Comparison of ENCODE assay signal across 9 cellular contexts in the genomic region with DNA sequence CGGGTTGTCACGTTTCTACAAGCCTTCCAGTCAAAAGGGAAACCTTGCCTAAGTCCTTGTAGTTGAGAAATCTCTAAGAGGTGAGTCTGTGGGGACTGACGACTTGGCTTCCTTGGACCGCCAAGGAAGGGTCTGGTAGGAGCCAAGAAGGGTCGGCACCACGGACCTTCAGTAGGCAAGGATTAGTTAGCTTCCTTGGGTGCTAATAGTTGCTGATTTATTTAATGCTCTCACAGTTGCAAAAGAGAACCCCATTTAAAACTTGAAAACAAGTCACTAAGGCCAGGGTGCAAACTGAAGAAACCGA. TPM values are rescaled to one million over a fixed set of nuclear protein-coding genes. Genes with fewer than 3 reads are reported as not detected.
DNase-seq lines count a peak whose midpoint lies in the region; ATAC-seq and TF ChIP-seq lines count a peak whose summit lies in the region.
"Had no signal": no experiment of that assay in that cellular context is flagged by ENCODE, and none has a peak within 500 bp of the region (broad histone marks: within the 10 kb centered on the region; RNA-seq: fewer than 3 reads in every experiment).

No MANE protein-coding gene starts in this region.

- H3K4me2 ChIP-seq in MM.1S (ENCODE audit: low read depth, low read length): peak overlapping the region; percentile 91

- H3K27me3 Mint-ChIP-seq in CD4-positive, CD25-positive, alpha-beta regulatory T cell: no peaks in the 10 kb centered on the region
- peaks cover 3% of the 10 kb centered on the region for H3K27me3 Mint-ChIP-seq in endothelial cell (ENCODE audit: unreplicated experiment)

- peaks cover 5% of the 10 kb centered on the region for H3K36me3 ChIP-seq in CD4-positive, CD25-positive, alpha-beta regulatory T cell (ENCODE audit: control insufficient read depth, insufficient read depth, low read length)
- H3K36me3 ChIP-seq in MM.1S (replicated peaks; ENCODE audit: insufficient read depth, low read length): no peaks in the 10 kb centered on the region
- no peaks in the 10 kb centered on the region for H3K36me3 ChIP-seq in prostate gland

- H3K27ac ChIP-seq in CD4-positive, CD25-positive, alpha-beta regulatory T cell (ENCODE audit: insufficient read depth, low read length, poor library complexity, severe bottlenecking): peak overlapping the region; percentile 96
- peak overlapping the region; percentile 95 for H3K27ac ChIP-seq in MM.1S (ENCODE audit: low read length)
- peak overlapping the region; percentile 80 to 91 for H3K27ac ChIP-seq in prostate gland

- H3K79me2 ChIP-seq in MM.1S (ENCODE audit: low read length): peaks cover 17% of the 10 kb centered on the region

- H3K9me3 Mint-ChIP-seq in CD4-positive, CD25-positive, alpha-beta regulatory T cell: no peaks in the 10 kb centered on the region
- no peaks in the 10 kb centered on the region for H3K9me3 Mint-ChIP-seq in endothelial cell (ENCODE audit: unreplicated experiment)

- H3K36me3 Mint-ChIP-seq in CD4-positive, CD25-positive, alpha-beta regulatory T cell: peaks cover 18% of the 10 kb centered on the region
- peaks cover 10% of the 10 kb centered on the region for H3K36me3 Mint-ChIP-seq in endothelial cell (ENCODE audit: low read depth, unreplicated experiment)

- H3K9me3 ChIP-seq in CD4-positive, CD25-positive, alpha-beta regulatory T cell (ENCODE audit: control insufficient read depth in 2 of 2, low read length in 2 of 2): no peaks in the 10 kb centered on the region
- H3K9me3 ChIP-seq in MM.1S (replicated peaks; ENCODE audit: insufficient read depth, low read length) (no peaks in the 10 kb centered on the region), prostate gland (no peaks in the 10 kb centered on the region)

- H4K20me1 ChIP-seq in MM.1S (ENCODE audit: insufficient read depth, low read length): no peaks in the 10 kb centered on the region

- peak overlapping the region; percentile 89 for H2AFZ ChIP-seq in MM.1S (ENCODE audit: low read length)

- peak overlapping the region; percentile 92 for H3K9ac ChIP-seq in MM.1S (ENCODE audit: low read length)

- intact Hi-C loops in prostate gland (cut with DNase I): no loop called here

- ATAC-seq in CD4-positive, CD25-positive, alpha-beta regulatory T cell (ENCODE audit: low read depth in 2 of 2): peak in 1 of 2 donors; percentile 8
- ATAC-seq in GM21515 (IDR thresholded peaks at IDR 0.05; ENCODE audit: unreplicated experiment): peak; percentile 31

- TF ChIP-seq CTCF in MM.1S (IDR thresholded peaks at IDR 0.05; ENCODE audit: low read length) (no peak), endothelial cell (IDR thresholded peaks at IDR 0.05; ENCODE audit: unreplicated experiment) (no peak), prostate gland (IDR thresholded peaks at IDR 0.05) (no peak)

- H3K27me3 ChIP-seq in CD4-positive, CD25-positive, alpha-beta regulatory T cell (ENCODE audit: control insufficient read depth, insufficient read depth, low read length): no peaks in the 10 kb centered on the region
- H3K27me3 ChIP-seq in MM.1S (replicated peaks; ENCODE audit: insufficient read depth, low read length) (no peaks in the 10 kb centered on the region), prostate gland (replicated peaks; ENCODE audit: insufficient read depth) (no peaks in the 10 kb centered on the region)

- peaks cover 26 to 47% (median 38%) of the 10 kb centered on the region in 4 donors for H3K4me1 Mint-ChIP-seq in CD4-positive, CD25-positive, alpha-beta regulatory T cell
- peaks cover 32% of the 10 kb centered on the region for H3K4me1 Mint-ChIP-seq in endothelial cell (ENCODE audit: unreplicated experiment)

- peaks cover 21% of the 10 kb centered on the region; the same call in 1 of the 2 replicates for H3F3A ChIP-seq in MM.1S (ENCODE audit: insufficient read depth, low read length)

- WGBS in prostate gland: 4% methylated on average over 7 of the region's 7 CpGs

- H3K9me2 ChIP-seq in MM.1S (replicated peaks; ENCODE audit: insufficient read depth, low read length): no peaks in the 10 kb centered on the region

- H3K4me3 ChIP-seq in CD4-positive, CD25-positive, alpha-beta regulatory T cell (ENCODE audit: low read depth, low read length): peak overlapping the region; percentile 99
- H3K4me3 ChIP-seq in MM.1S (ENCODE audit: low read length): peak overlapping the region; percentile 88
- H3K4me3 ChIP-seq in prostate gland: peak overlapping the region; percentile 42 to 88

- H3K4me3 Mint-ChIP-seq in CD4-positive, CD25-positive, alpha-beta regulatory T cell: peak overlapping the region; percentile 96 to 99 (median 98)
- peak overlapping the region; percentile 92 for H3K4me3 Mint-ChIP-seq in endothelial cell (ENCODE audit: unreplicated experiment)

- no peak for DNase-seq in CD4-positive, CD25-positive, alpha-beta regulatory T cell
- DNase-seq in MM.1S (no peak), endothelial cell (ENCODE audit: low spot score) (no peak), prostate gland (ENCODE audit: low spot score) (no peak), NCI-H187 treated with DMSO at 0.1 percent for 48 hours (lab: John Stamatoyannopoulos, UW) (no peak), NOMO-1 treated with DMSO at 0.1 percent for 48 hours (lab: John Stamatoyannopoulos, UW; ENCODE audit: unreplicated experiment) (no peak), Ammon's horn (ENCODE audit: low spot score) (no peak)

- H3K27ac Mint-ChIP-seq in CD4-positive, CD25-positive, alpha-beta regulatory T cell: peak overlapping the region; percentile 98 to 99 (median 99)
- peak overlapping the region; percentile 84 for H3K27ac Mint-ChIP-seq in endothelial cell (ENCODE audit: unreplicated experiment)

- TF ChIP-seq POLR2A in prostate gland (IDR thresholded peaks at IDR 0.05): no peak

- H3K4me1 ChIP-seq in CD4-positive, CD25-positive, alpha-beta regulatory T cell (ENCODE audit: control insufficient read depth, insufficient read depth, low read length, poor library complexity, severe bottlenecking): peaks cover 25% of the 10 kb centered on the region
- H3K4me1 ChIP-seq in MM.1S (ENCODE audit: low read length) (peaks cover 9% of the 10 kb centered on the region), prostate gland (replicated peaks) (peaks cover 10% of the 10 kb centered on the region)

RNA-seq across cellular contexts. Expression of a gene that starts 0.4 kb away (rescaled TPM):
- 9.9 TPM for total RNA-seq in CD4-positive, CD25-positive, alpha-beta regulatory T cell
- polyA plus RNA-seq in CD4-positive, CD25-positive, alpha-beta regulatory T cell: 1 to 10 TPM; 2.9 to 7.9 (median 3.5) TPM
- total RNA-seq in endothelial cell (ENCODE audit: unreplicated experiment) (9.6 TPM), prostate gland (1 to 10 TPM; 6.8 to 7.4 TPM)

RNA-seq across cellular contexts. Expression of a gene that starts 28.7 kb away (rescaled TPM):
- not detected for total RNA-seq in CD4-positive, CD25-positive, alpha-beta regulatory T cell
- not detected for polyA plus RNA-seq in CD4-positive, CD25-positive, alpha-beta regulatory T cell
- total RNA-seq in endothelial cell (ENCODE audit: unreplicated experiment) (0.77 TPM), prostate gland (1 to 10 TPM in 1 of 2 donors, not detected in 1; 2.7 TPM)
- total RNA-seq: HT1080 had no signal

RNA-seq across cellular contexts. Expression of a gene that starts 40.1 kb away (rescaled TPM):
- total RNA-seq in CD4-positive, CD25-positive, alpha-beta regulatory T cell: 20.9 TPM
- 1 to 10 TPM; 5.0 to 7.7 (median 6.1) TPM for polyA plus RNA-seq in CD4-positive, CD25-positive, alpha-beta regulatory T cell
- total RNA-seq in endothelial cell (ENCODE audit: unreplicated experiment) (45.5 TPM), prostate gland (10 to 100 TPM; 18.3 to 26.2 TPM)

RNA-seq across cellular contexts. Expression of a gene that starts 40.2 kb away (rescaled TPM):
- 12.1 TPM for total RNA-seq in CD4-positive, CD25-positive, alpha-beta regulatory T cell
- 10 to 100 TPM; 10.2 to 12.2 (median 11.1) TPM for polyA plus RNA-seq in CD4-positive, CD25-positive, alpha-beta regulatory T cell
- total RNA-seq in endothelial cell (ENCODE audit: unreplicated experiment) (14.6 TPM), prostate gland (10 to 100 TPM; 13.5 to 13.8 TPM)
